Comparison of ENCODE assay signal across 21 cellular contexts in genomic region chrX:119589810-119590209, GRCh38.
"Had no signal": no experiment of that assay in that cellular context is flagged by ENCODE, and none has a peak within 500 bp of the region (broad histone marks: within the 10 kb centered on the region; RNA-seq: fewer than 3 reads in every experiment).

No MANE protein-coding gene starts in this region.

- ATAC-seq: esophagus mucosa; heart right ventricle; left lobe of liver; natural killer cell treated with Interleukin-12 subunit alpha and Interleukin-12 subunit beta and Interleukin-15 and Interleukin-18, amount 100 ng/mL, for 72 hours; pancreas; right cardiac atrium; stimulated activated naive CD8-positive, alpha-beta T cell treated with anti-CD3 and anti-CD28 coated beads, Interleukin-15, Interleukin-2, amounts not matched to agents 100 U/mL and 50 U/mL, for 24 hours had no signal

- H3K27me3 ChIP-seq: heart right ventricle, pancreas, suprapubic skin, thyroid gland had no signal

- H3K4me3 ChIP-seq: coronary artery, dorsolateral prefrontal cortex, heart right ventricle, pancreas, smooth muscle cell, suprapubic skin, thyroid gland had no signal

- H3K9me3 Mint-ChIP-seq: natural killer cell treated with Interleukin-12 subunit alpha and Interleukin-12 subunit beta and Interleukin-15 and Interleukin-18, amount 100 ng/mL, for 72 hours; type B pancreatic cell had no signal

- H3K27me3 Mint-ChIP-seq: natural killer cell treated with Interleukin-12 subunit alpha and Interleukin-12 subunit beta and Interleukin-15 and Interleukin-18, amount 100 ng/mL, for 72 hours; progenitor cell of endocrine pancreas; type B pancreatic cell had no signal

- H3K4me1 ChIP-seq: heart right ventricle, pancreas, suprapubic skin, thyroid gland had no signal

- H3K4me2 ChIP-seq: smooth muscle cell had no signal

- H3K36me3 ChIP-seq: pancreas had no signal

- H3K9me3 ChIP-seq: heart right ventricle, pancreas, suprapubic skin, thyroid gland had no signal

- H3K4me3 Mint-ChIP-seq: natural killer cell treated with Interleukin-12 subunit alpha and Interleukin-12 subunit beta and Interleukin-15 and Interleukin-18, amount 100 ng/mL, for 72 hours; type B pancreatic cell had no signal

- FAIRE-seq: frontal cortex, pancreas, urothelium cell line had no signal

- H3K36me3 Mint-ChIP-seq: type B pancreatic cell had no signal

- H3K27ac Mint-ChIP-seq: natural killer cell treated with Interleukin-12 subunit alpha and Interleukin-12 subunit beta and Interleukin-15 and Interleukin-18, amount 100 ng/mL, for 72 hours; progenitor cell of endocrine pancreas; type B pancreatic cell had no signal

- DNase-seq: dorsolateral prefrontal cortex; effector CD8-positive, alpha-beta T cell; heart right ventricle; islet precursor cell; midbrain; occipital lobe; pancreas; right cardiac atrium; stimulated activated CD4-positive, alpha-beta T cell treated with anti-CD3 and anti-CD28 coated beads, Interleukin-2, amount 100 ng/mL, for 48 hours; stimulated activated naive CD8-positive, alpha-beta T cell treated with anti-CD3 and anti-CD28 coated beads, Interleukin-15, Interleukin-2, amounts not matched to agents 100 U/mL and 50 U/mL, for 24 hours; thyroid gland had no signal

- H3K27ac ChIP-seq: coronary artery, dorsolateral prefrontal cortex, heart right ventricle, pancreas, suprapubic skin, thyroid gland had no signal
